13 cellular contexts compared by ENCODE assay signal in genomic region chr20:32449890-32450401, GRCh38.
A peak's percentile ranks its signal among the peaks of the same experiment; 100 is the strongest.
DNase-seq lines count a peak whose midpoint lies in the region; ATAC-seq, FAIRE-seq and TF ChIP-seq lines count a peak whose summit lies in the region.
"Had no signal": no experiment of that assay in that cellular context is flagged by ENCODE, and none has a peak within 500 bp of the region (broad histone marks: within the 10 kb centered on the region; RNA-seq: fewer than 3 reads in every experiment).

No MANE protein-coding gene starts in this region.

- peaks cover 84% of the 10 kb centered on the region for H4K20me1 ChIP-seq in astrocyte (ENCODE audit: insufficient read depth, low read length)

- no peak overlapping the region for H3K4me3 ChIP-seq in astrocyte (ENCODE audit: insufficient read depth, low read depth, low read length)
- H3K4me3 ChIP-seq in psoas muscle: no peak overlapping the region

- POLR2A ChIA-PET in CD4-positive, alpha-beta T cell (lab: Charles Lee): no interaction called here

- no peaks in the 10 kb centered on the region for H3K9me3 ChIP-seq in CD4-positive, alpha-beta T cell (ENCODE audit: control insufficient read depth, low read length)
- H3K9me3 ChIP-seq in astrocyte (ENCODE audit: insufficient read depth, low read depth, low read length): no peaks in the 10 kb centered on the region
- no peaks in the 10 kb centered on the region for H3K9me3 ChIP-seq in psoas muscle

- peaks cover 31% of the 10 kb centered on the region for H3K36me3 ChIP-seq in astrocyte (ENCODE audit: insufficient read depth, low read length)
- H3K36me3 ChIP-seq in psoas muscle (ENCODE audit: insufficient read depth in 1 of 2, low read depth in 1 of 2): peaks cover 0 to 9% of the 10 kb centered on the region in 2 donors

- no peak overlapping the region for H3K9ac ChIP-seq in astrocyte (ENCODE audit: low read length)

- peak overlapping the region; percentile 65 for H3K27ac Mint-ChIP-seq in CD4-positive, alpha-beta T cell
- H3K27ac Mint-ChIP-seq in astrocyte (ENCODE audit: unreplicated experiment) (peak overlapping the region; percentile 34), natural killer cell (peak overlapping the region; percentile 78 to 81)

- no peak for TF ChIP-seq CTCF in CD4-positive, alpha-beta T cell (IDR thresholded peaks at IDR 0.05)
- no peak for TF ChIP-seq CTCF in astrocyte (IDR thresholded peaks at IDR 0.05; ENCODE audit: insufficient read depth, low read depth, low read length)
- TF ChIP-seq CTCF in natural killer cell (IDR thresholded peaks at IDR 0.05): no peak
- no peak for TF ChIP-seq CTCF in psoas muscle (IDR thresholded peaks at IDR 0.05)

- no peak for ATAC-seq in CD4-positive, alpha-beta T cell (ENCODE audit: poor library complexity)
- ATAC-seq in natural killer cell (no peak), psoas muscle (no peak), GM21529 (IDR thresholded peaks at IDR 0.05; ENCODE audit: unreplicated experiment) (no peak)

- H3K27me3 Mint-ChIP-seq in CD4-positive, alpha-beta T cell: no peaks in the 10 kb centered on the region
- H3K27me3 Mint-ChIP-seq in astrocyte (ENCODE audit: low read depth, unreplicated experiment) (no peaks in the 10 kb centered on the region), natural killer cell (ENCODE audit: low read depth in 2 of 2) (no peaks in the 10 kb centered on the region)

- H3K4me1 ChIP-seq in astrocyte (ENCODE audit: insufficient read depth, low read length) (no peaks in the 10 kb centered on the region), psoas muscle (peaks cover 15% of the 10 kb centered on the region)

- intact Hi-C loops in CD4-positive, alpha-beta T cell (cut with DNase I, micrococcal nuclease): loop anchor here in 1 of 2 experiments (5.0 kb wide), 1 partner anchor 32 kb away; no protein-coding TSS in a partner anchor
- intact Hi-C loops in natural killer cell (cut with micrococcal nuclease): no loop called here
- intact Hi-C loops in psoas muscle (cut with DNase I): no loop called here

- H3K4me3 Mint-ChIP-seq in CD4-positive, alpha-beta T cell: no peak overlapping the region
- H3K4me3 Mint-ChIP-seq in astrocyte (ENCODE audit: unreplicated experiment): no peak overlapping the region
- H3K4me3 Mint-ChIP-seq in natural killer cell: no peak overlapping the region

- peaks cover 14% of the 10 kb centered on the region for H3K4me1 Mint-ChIP-seq in CD4-positive, alpha-beta T cell (ENCODE audit: low read depth)
- H3K4me1 Mint-ChIP-seq in astrocyte (ENCODE audit: low read depth, unreplicated experiment): peaks cover 14% of the 10 kb centered on the region
- peaks cover 22 to 37% of the 10 kb centered on the region in 2 donors for H3K4me1 Mint-ChIP-seq in natural killer cell

- no peak for FAIRE-seq in astrocyte (lab: Jason Lieb, UNC)
- FAIRE-seq in RCC 7860 (lab: Jason Lieb, UNC): no peak

- H3K4me2 ChIP-seq in astrocyte (ENCODE audit: low read length): no peak overlapping the region

- H2AFZ ChIP-seq in astrocyte (ENCODE audit: low read depth, low read length): no peak overlapping the region

- no peak for DNase-seq in CD4-positive, alpha-beta T cell
- DNase-seq in Kasumi-1 (lab: John Stamatoyannopoulos, UW) (peak; percentile 24 to 35), astrocyte (ENCODE audit: low read depth) (no peak), natural killer cell (no peak), psoas muscle (no peak), RCC 7860 (ENCODE audit: low spot score) (no peak), NCI-H2196 (lab: John Stamatoyannopoulos, UW; ENCODE audit: unreplicated experiment) (no peak)
- DNase-seq: activated CD8-positive, alpha-beta memory T cell treated with anti-CD3 and anti-CD28 coated beads, Interleukin-2, amount 50 U/mL, for 48 hours; DMS79 treated with DMSO at 0.1 percent for 48 hours; effector CD4-positive, alpha-beta T cell; NCI-H1092; RPMI8226 had no signal

- CTCF ChIA-PET in CD4-positive, alpha-beta T cell (lab: Charles Lee): interaction anchor here (0.7 kb wide), 1 partner anchor 329 kb away, joined by 3 read pairs; no protein-coding TSS in a partner anchor

- H3K36me3 Mint-ChIP-seq in CD4-positive, alpha-beta T cell (ENCODE audit: low read depth): peaks cover 88% of the 10 kb centered on the region
- H3K36me3 Mint-ChIP-seq in astrocyte (ENCODE audit: low read depth, unreplicated experiment) (peaks cover 27% of the 10 kb centered on the region), natural killer cell (no peaks in the 10 kb centered on the region)

- H3K27me3 ChIP-seq in CD4-positive, alpha-beta T cell (ENCODE audit: control insufficient read depth, insufficient read depth, low read length): no peaks in the 10 kb centered on the region
- no peaks in the 10 kb centered on the region for H3K27me3 ChIP-seq in astrocyte (ENCODE audit: insufficient read depth, low read length)
- H3K27me3 ChIP-seq in psoas muscle (ENCODE audit: insufficient read depth in 3 of 3, low read length in 2 of 3): peaks cover 0 to 1% (median 0%) of the 10 kb centered on the region in 3 donors

- 36 to 39% (median 37%) methylated on average over 8 of the region's 8 CpGs for WGBS in psoas muscle, 3 donors

- H3K79me2 ChIP-seq in astrocyte (ENCODE audit: insufficient read depth, low read length): peaks cover 25% of the 10 kb centered on the region

- peak overlapping the region; percentile 43 for H3K27ac ChIP-seq in CD4-positive, alpha-beta T cell (ENCODE audit: low read depth, low read length)
- H3K27ac ChIP-seq in astrocyte (ENCODE audit: low read depth, low read length) (no peak overlapping the region), psoas muscle (no peak overlapping the region)

- no peaks in the 10 kb centered on the region for H3K9me3 Mint-ChIP-seq in CD4-positive, alpha-beta T cell
- H3K9me3 Mint-ChIP-seq in astrocyte (ENCODE audit: unreplicated experiment) (no peaks in the 10 kb centered on the region), natural killer cell (no peaks in the 10 kb centered on the region)

Comparison
In these comparisons a context has a peak if more than half of its experiments do, and no peak if none do; other contexts are left out.
1. DNase-seq: peak in Kasumi-1 (2 of 2); none in CD4-positive, alpha-beta T cell (0 of 10), astrocyte (single experiment), natural killer cell (single experiment), psoas muscle (0 of 2), RCC 7860 (single experiment) and NCI-H2196 (single experiment).
2. Peak in every context shown above with its lines, with median percentiles within 50 percentile points of each other: H3K27ac Mint-ChIP-seq.